Comparison of ENCODE assay signal across 8 cellular contexts in the genomic region with DNA sequence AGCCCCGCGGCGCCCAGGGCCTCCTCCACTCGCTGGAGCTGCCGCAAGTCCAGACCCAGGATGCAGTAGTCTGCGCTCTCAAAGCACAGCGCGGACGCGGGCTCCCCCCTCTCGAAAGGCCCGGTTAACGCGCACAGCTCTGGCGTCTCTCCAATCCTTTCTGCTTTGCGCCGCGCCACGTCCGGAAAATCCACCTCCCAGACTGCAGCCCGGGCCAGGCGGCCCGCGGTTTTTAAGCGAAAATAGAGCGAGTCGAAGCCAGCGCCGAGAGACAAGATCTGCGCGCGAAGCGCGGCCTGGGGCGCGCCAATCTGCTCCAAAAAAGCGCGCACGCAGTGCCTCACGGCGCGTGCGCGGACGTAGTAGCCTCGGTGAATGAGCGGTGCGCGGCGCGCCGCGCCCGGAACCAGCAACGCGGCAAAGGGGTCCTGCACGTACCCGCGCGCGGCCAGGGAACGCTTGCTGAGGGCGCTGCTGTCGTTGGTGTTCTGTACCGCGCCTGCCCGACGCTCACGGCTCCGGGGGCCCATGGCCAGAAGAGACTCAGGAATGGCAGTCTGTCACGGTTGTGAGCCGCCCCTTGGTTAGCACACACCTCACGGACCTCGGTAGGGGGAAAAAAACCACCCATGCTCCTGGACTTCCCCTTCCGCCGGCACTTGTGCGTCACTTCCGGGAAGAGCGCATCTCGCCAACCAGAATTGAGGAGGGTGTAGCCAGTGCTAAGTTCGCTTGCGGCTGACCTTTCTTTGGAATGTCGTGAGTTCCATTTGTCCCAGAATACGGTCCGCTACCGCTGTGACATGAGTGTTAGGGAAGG. TPM values are rescaled to one million over a fixed set of nuclear protein-coding genes. Genes with fewer than 3 reads are reported as not detected.
A peak's percentile ranks its signal among the peaks of the same experiment; 100 is the strongest.
DNase-seq lines count a peak whose midpoint lies in the region; TF ChIP-seq lines count a peak whose summit lies in the region.

A gene with protein sequence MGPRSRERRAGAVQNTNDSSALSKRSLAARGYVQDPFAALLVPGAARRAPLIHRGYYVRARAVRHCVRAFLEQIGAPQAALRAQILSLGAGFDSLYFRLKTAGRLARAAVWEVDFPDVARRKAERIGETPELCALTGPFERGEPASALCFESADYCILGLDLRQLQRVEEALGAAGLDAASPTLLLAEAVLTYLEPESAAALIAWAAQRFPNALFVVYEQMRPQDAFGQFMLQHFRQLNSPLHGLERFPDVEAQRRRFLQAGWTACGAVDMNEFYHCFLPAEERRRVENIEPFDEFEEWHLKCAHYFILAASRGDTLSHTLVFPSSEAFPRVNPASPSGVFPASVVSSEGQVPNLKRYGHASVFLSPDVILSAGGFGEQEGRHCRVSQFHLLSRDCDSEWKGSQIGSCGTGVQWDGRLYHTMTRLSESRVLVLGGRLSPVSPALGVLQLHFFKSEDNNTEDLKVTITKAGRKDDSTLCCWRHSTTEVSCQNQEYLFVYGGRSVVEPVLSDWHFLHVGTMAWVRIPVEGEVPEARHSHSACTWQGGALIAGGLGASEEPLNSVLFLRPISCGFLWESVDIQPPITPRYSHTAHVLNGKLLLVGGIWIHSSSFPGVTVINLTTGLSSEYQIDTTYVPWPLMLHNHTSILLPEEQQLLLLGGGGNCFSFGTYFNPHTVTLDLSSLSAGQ (minus strand): TSS at position 614 of the 820 bp plus-strand sequence. CDS start 84 bp downstream, at position 530.

- DNase-seq in GDM1 (lab: John Stamatoyannopoulos, UW): peak; percentile 84
- peak; percentile 96 for DNase-seq in NAMALWA (ENCODE audit: low spot score)
- DNase-seq in SK-N-DZ (ENCODE audit: low spot score): peak; percentile 96
- DNase-seq in activated naive CD4-positive, alpha-beta T cell treated with Interleukin-2 at 50 U/mL for 16 hours: peak; percentile 92
- DNase-seq in foreskin melanocyte: peak; percentile 93
- peak; percentile 89 for DNase-seq in stromal cell of bone marrow (ENCODE audit: low read depth)

- H3K9me3 ChIP-seq in HEK293 (ENCODE audit: control insufficient read depth, insufficient read depth, low read depth, low read length): no peaks in the 10 kb centered on the region
- no peaks in the 10 kb centered on the region for H3K9me3 ChIP-seq in neuron (ENCODE audit: low read length)

- H3K4me3 ChIP-seq in HEK293 (ENCODE audit: low read depth, low read length) (peak within 1 kb of the TSS; percentile 70), neuron (ENCODE audit: low read length) (peak within 1 kb of the TSS; percentile 77)

- POLR2A ChIA-PET in HEK293 (lab: Yijun Ruan, JAX): interaction anchor here (0.6 kb wide), 1 partner anchor 221 kb away, joined by 5 read pairs; no protein-coding TSS in a partner anchor

- H3K36me3 ChIP-seq in HEK293 (ENCODE audit: control insufficient read depth in 2 of 2, insufficient read depth in 1 of 2, low read length in 2 of 2): peaks cover 0 to 23% of the 10 kb centered on the region in 2 experiments; a peak in 1 of 3 replicates
- H3K36me3 ChIP-seq in neuron (ENCODE audit: insufficient read depth, low read length): peaks cover 19% of the 10 kb centered on the region

- no peaks in the 10 kb centered on the region for H3K27me3 ChIP-seq in neuron (ENCODE audit: insufficient read depth, low read length)

- TF ChIP-seq CTCF in HEK293 (tag by site-specific recombination; IDR thresholded peaks at IDR 0.05): no peak

- H3K4me1 ChIP-seq in HEK293 (ENCODE audit: control insufficient read depth, insufficient read depth, low read length) (peaks cover 4% of the 10 kb centered on the region; the same call in 1 of the 2 replicates), neuron (ENCODE audit: insufficient read depth, low read length) (peaks cover 21% of the 10 kb centered on the region)

- CTCF ChIA-PET in HEK293 (lab: Yijun Ruan, JAX): no interaction called here

- peak within 1 kb of the TSS; percentile 72 for H2AFZ ChIP-seq in neuron (ENCODE audit: low read depth, low read length)

- peak within 1 kb of the TSS; percentile 92 for H3K27ac ChIP-seq in HEK293 (ENCODE audit: extremely low read depth, low read depth, low read length)

TF ChIP-seq in HEK293, 187 proteins besides CTCF, POLR2A, EP300 and RAD21 (continues in another document):
- TF ChIP-seq ZNF623 (tag by site-specific recombination; IDR thresholded peaks at IDR 0.05) (0 out of 2 replicates have a peak, but pooled peaks have one; percentile 17), PATZ1 (tag by site-specific recombination; IDR thresholded peaks at IDR 0.05) (peak; percentile 48), ZNF626 (tag by site-specific recombination; IDR thresholded peaks at IDR 0.05) (no peak), FEZF1 (tag by site-specific recombination; IDR thresholded peaks at IDR 0.05) (no peak), ZXDB (tag by site-specific recombination; IDR thresholded peaks at IDR 0.05) (peak; percentile 87; the same call in 1 of the 2 replicates), ZNF184 (tag by site-specific recombination; IDR thresholded peaks at IDR 0.05) (no peak), ZNF488 (tag by site-specific recombination; IDR thresholded peaks at IDR 0.05) (no peak), ZNF391 (tag by site-specific recombination; IDR thresholded peaks at IDR 0.05; ENCODE audit: borderline replicate concordance, low read depth) (peak; percentile 50; the same call in 1 of the 2 replicates), SP7 (tag by site-specific recombination; IDR thresholded peaks at IDR 0.05) (peak; percentile 71), ZNF76 (tag by site-specific recombination; IDR thresholded peaks at IDR 0.05; ENCODE audit: borderline replicate concordance, low read depth) (peak; percentile 59), ZNF560 (tag by site-specific recombination; IDR thresholded peaks at IDR 0.05; ENCODE audit: borderline replicate concordance) (no peak), ZBTB20 (tag by site-specific recombination; IDR thresholded peaks at IDR 0.05) (peak; percentile 99), ZBTB48 (tag by site-specific recombination; IDR thresholded peaks at IDR 0.05) (0 out of 2 replicates have a peak, but pooled peaks have one; percentile 45), ZNF214 (tag by site-specific recombination; IDR thresholded peaks at IDR 0.05; ENCODE audit: borderline replicate concordance) (no peak), SP3 (tag by site-specific recombination; IDR thresholded peaks at IDR 0.05) (no peak), ZBTB1 (tag by site-specific recombination; IDR thresholded peaks at IDR 0.05) (no peak), ZNF654 (tag by site-specific recombination; IDR thresholded peaks at IDR 0.05; ENCODE audit: low read depth) (no peak)
- TF ChIP-seq, protein P1, sequence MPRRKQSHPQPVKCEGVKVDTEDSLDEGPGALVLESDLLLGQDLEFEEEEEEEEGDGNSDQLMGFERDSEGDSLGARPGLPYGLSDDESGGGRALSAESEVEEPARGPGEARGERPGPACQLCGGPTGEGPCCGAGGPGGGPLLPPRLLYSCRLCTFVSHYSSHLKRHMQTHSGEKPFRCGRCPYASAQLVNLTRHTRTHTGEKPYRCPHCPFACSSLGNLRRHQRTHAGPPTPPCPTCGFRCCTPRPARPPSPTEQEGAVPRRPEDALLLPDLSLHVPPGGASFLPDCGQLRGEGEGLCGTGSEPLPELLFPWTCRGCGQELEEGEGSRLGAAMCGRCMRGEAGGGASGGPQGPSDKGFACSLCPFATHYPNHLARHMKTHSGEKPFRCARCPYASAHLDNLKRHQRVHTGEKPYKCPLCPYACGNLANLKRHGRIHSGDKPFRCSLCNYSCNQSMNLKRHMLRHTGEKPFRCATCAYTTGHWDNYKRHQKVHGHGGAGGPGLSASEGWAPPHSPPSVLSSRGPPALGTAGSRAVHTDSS (tag by site-specific recombination; IDR thresholded peaks at IDR 0.05): no peak

RNA-seq across cellular contexts. Expression of the gene that starts here (rescaled TPM):
- polyA plus RNA-seq in SK-N-DZ (2014; cell fraction: cytosol; rRNA removed): 8.7 and 10.8 TPM in 2 replicates
- polyA plus RNA-seq in SK-N-DZ (2014; cell fraction: nucleus; rRNA removed): 4.0 and 5.7 TPM in 2 replicates

Comparison
In these comparisons a context has a peak if more than half of its experiments do, and no peak if none do; other contexts are left out.
1. Peak in every context shown above with its lines: DNase-seq, H3K4me3 ChIP-seq and H3K27ac ChIP-seq.